9 cellular contexts compared by ENCODE assay signal in the genomic region with DNA sequence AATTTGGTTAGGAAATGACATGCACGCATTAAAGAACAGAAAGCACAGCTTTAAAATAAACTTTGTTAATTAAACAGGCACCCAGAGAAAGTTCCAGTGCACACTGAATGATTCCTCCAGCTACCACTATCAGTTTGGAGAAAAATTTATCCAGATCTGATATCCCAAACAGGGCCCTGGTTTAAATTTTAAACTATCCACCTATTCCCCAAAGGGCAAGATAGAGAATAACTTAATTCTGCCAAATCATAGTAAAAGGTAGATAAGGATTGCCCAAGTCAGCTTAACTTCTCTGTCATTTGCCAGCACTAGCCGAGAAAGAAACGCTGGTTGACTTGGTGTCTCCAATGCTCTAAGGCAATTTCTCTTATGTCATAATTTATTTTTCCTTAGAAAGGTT.
"Had no signal": no experiment of that assay in that cellular context is flagged by ENCODE, and none has a peak within 500 bp of the region (broad histone marks: within the 10 kb centered on the region; RNA-seq: fewer than 3 reads in every experiment).

No MANE protein-coding gene starts in this region.

- H3K4me3 ChIP-seq: GM23248, HAP-1 had no signal

- H3K9ac ChIP-seq: GM23248 had no signal

- H3K27ac ChIP-seq: GM23248, HL-60 had no signal

- H3K4me1 ChIP-seq: HAP-1 had no signal

- ATAC-seq: HCT116 had no signal

- H2AFZ ChIP-seq: GM23248 had no signal

- DNase-seq: GM23248, GOT3, H7, HFFc6, IMR-90, KBM-7 had no signal

- H3K36me3 ChIP-seq: HAP-1 had no signal

- H3K9me3 ChIP-seq: HAP-1 had no signal
